13 cellular contexts compared by ENCODE assay signal in genomic region chr1:241485145-241485544, GRCh38. TPM values are rescaled to one million over a fixed set of nuclear protein-coding genes. Genes with fewer than 3 reads are reported as not detected.
DNase-seq lines count a peak whose midpoint lies in the region; ATAC-seq lines count a peak whose summit lies in the region.
"Had no signal": no experiment of that assay in that cellular context is flagged by ENCODE, and none has a peak within 500 bp of the region (broad histone marks: within the 10 kb centered on the region; RNA-seq: fewer than 3 reads in every experiment).

No MANE protein-coding gene starts in this region.

- in situ Hi-C loops in GM23248 (cut with MboI): no loop called here

- peaks cover 39% of the 10 kb centered on the region for H3K4me1 ChIP-seq in GM23248 (ENCODE audit: insufficient read depth)
- H3K4me1 ChIP-seq: testis had no signal

- H4K20me1 ChIP-seq in GM23248 (ENCODE audit: insufficient read depth): no peaks in the 10 kb centered on the region

- no peaks in the 10 kb centered on the region for H3K27me3 ChIP-seq in GM23248 (replicated peaks; ENCODE audit: insufficient read depth)
- H3K27me3 ChIP-seq: testis had no signal

- ATAC-seq in GM18502 (IDR thresholded peaks at IDR 0.05; ENCODE audit: poor library complexity, unreplicated experiment) (peak; percentile 72), GM19452 (IDR thresholded peaks at IDR 0.05; ENCODE audit: unreplicated experiment) (peak; percentile 87), HG02852 (IDR thresholded peaks at IDR 0.05; ENCODE audit: unreplicated experiment) (peak; percentile 73), HG03457 (IDR thresholded peaks at IDR 0.05; ENCODE audit: unreplicated experiment) (peak; percentile 71)

- no peaks in the 10 kb centered on the region for H3K9me3 ChIP-seq in GM23248 (ENCODE audit: low read depth)
- H3K9me3 ChIP-seq: testis had no signal

- H3F3A ChIP-seq in GM23248 (ENCODE audit: insufficient read depth): peaks cover 31% of the 10 kb centered on the region

- H3K4me3 ChIP-seq in GM23248: no peak overlapping the region
- H3K4me3 ChIP-seq: K562, testis had no signal

- 89 to 90% methylated on average over 3 of the region's 3 CpGs for WGBS in GM23248 (ENCODE audit: low coverage in 1 of 2, low lambda C conversion rate in 2 of 2, missing lambda C conversion rate in 2 of 2), 2 experiments

- DNase-seq in GM23248: no peak
- DNase-seq in H4 (ENCODE audit: low spot score): no peak
- no peak for DNase-seq in HuH-7.5 (ENCODE audit: low spot score)
- no peak for DNase-seq in stimulated activated CD4-positive, alpha-beta T cell treated with anti-CD3 and anti-CD28 coated beads, Interleukin-2, amount 100 ng/mL, for 24 hours
- DNase-seq: midbrain, NCI-H2171, testis had no signal

- no peak overlapping the region for H3K4me2 ChIP-seq in GM23248 (ENCODE audit: unreplicated experiment)

- no peak overlapping the region for H3K27ac ChIP-seq in GM23248
- H3K27ac ChIP-seq: testis, VCaP had no signal

- no peaks in the 10 kb centered on the region for H3K79me2 ChIP-seq in GM23248 (ENCODE audit: insufficient read depth)

- no peak overlapping the region for H3K9ac ChIP-seq in GM23248

- no peaks in the 10 kb centered on the region for H3K9me2 ChIP-seq in GM23248 (ENCODE audit: insufficient read depth)

- H2AFZ ChIP-seq in GM23248: no peak overlapping the region

- H3K36me3 ChIP-seq in GM23248 (ENCODE audit: low read depth): no peaks in the 10 kb centered on the region

RNA-seq across cellular contexts. Expression of gene FH, which starts 34.4 kb away (rescaled TPM):
- total RNA-seq in GM23248 (2014; rRNA removed; shearing (Covaris generic)): 63.1 and 87.3 TPM in 2 replicates
- 71.7 and 74.5 TPM in 2 replicates for polyA plus RNA-seq in GM23248 (2016; fragmentation: Nextera tagmentation; extraction: Ambion mirVana)
- 145 and 163 TPM in 2 replicates for total RNA-seq in H4 (2014; rRNA removed; shearing (Covaris generic))

RNA-seq across cellular contexts. Expression of gene KMO, which starts 47.0 kb away (rescaled TPM):
- not detected in 2 replicates for total RNA-seq in GM23248 (2014; rRNA removed; shearing (Covaris generic))
- not detected in 2 replicates for polyA plus RNA-seq in GM23248 (2016; fragmentation: Nextera tagmentation; extraction: Ambion mirVana)
- total RNA-seq in H4 (2014; rRNA removed; shearing (Covaris generic)): 0.12 and 2.6 TPM in 2 replicates
